Comparison of ENCODE assay signal across 8 cellular contexts in genomic region chr15:55741592-55742497, GRCh38. TPM values are rescaled to one million over a fixed set of nuclear protein-coding genes. Genes with fewer than 3 reads are reported as not detected.
DNase-seq lines count a peak whose midpoint lies in the region; ATAC-seq, FAIRE-seq and TF ChIP-seq lines count a peak whose summit lies in the region.

No MANE protein-coding gene starts in this region.

- H3K27ac ChIP-seq in K562 (ENCODE audit: extremely low read depth, low read depth, low read length) (no peak overlapping the region), tibial artery (peak overlapping the region; percentile 22 to 72)

- H4K20me1 ChIP-seq in K562 (replicated peaks; ENCODE audit: control insufficient read depth, insufficient read depth, low read length): no peaks in the 10 kb centered on the region

- intact Hi-C loops in K562 (cut with micrococcal nuclease) (no loop called here), tibial artery (cut with DNase I; ENCODE audit: low total_unique reads) (no loop called here)

- TF ChIP-seq EP300 in K562 (IDR thresholded peaks at IDR 0.05; ENCODE audit: low read length): no peak

- TF ChIP-seq RAD21 in K562 (CRISPR knock-in tag; conservative IDR thresholded peaks at IDR 0.05 in 1 of 2, IDR thresholded peaks at IDR 0.05 in 1 of 2): no peak

- H3K4me2 ChIP-seq in K562 (ENCODE audit: insufficient read depth, low read length): peak overlapping the region; percentile 40

- H3K36me3 ChIP-seq in K562 (ENCODE audit: control insufficient read depth, insufficient read depth, low read length) (no peaks in the 10 kb centered on the region), tibial artery (no peaks in the 10 kb centered on the region)

- H3K4me1 ChIP-seq in K562 (replicated peaks in 1 of 2; ENCODE audit: control insufficient read depth in 2 of 2, insufficient read depth in 2 of 2, low read length in 2 of 2) (peaks cover 4 to 13% of the 10 kb centered on the region in 2 experiments; a peak in 4 of 5 replicates), tibial artery (peaks cover 0 to 20% (median 12%) of the 10 kb centered on the region in 4 donors)

- 0 out of 2 replicates have a peak overlapping the region, but pooled peaks have one; percentile 61 for H2AFZ ChIP-seq in K562 (ENCODE audit: low read depth, low read length)

- no peak for FAIRE-seq in K562 (lab: Jason Lieb, UNC)

- 14% methylated on average over 40 of the region's 46 CpGs for WGBS in K562 (ENCODE audit: insufficient coverage, low coverage, missing lambda C conversion rate)

- H3K9me3 ChIP-seq in K562 (replicated peaks; ENCODE audit: control insufficient read depth, insufficient read depth, low read depth, low read length) (no peaks in the 10 kb centered on the region), tibial artery (no peaks in the 10 kb centered on the region)

- DNase-seq in ELF-1 (ENCODE audit: low read depth, low spot score) (peak; percentile 70), LoVo (ENCODE audit: low spot score) (peak; percentile 48), K562 (ENCODE audit: extremely low read depth in 1 of 4, low spot score in 3 of 4) (peak in 1 of 4 experiments; percentile 5), kidney glomerular epithelial cell (lab: John Stamatoyannopoulos, UW) (peak; percentile 25), tibial artery (no peak), cerebellar nuclear complex (lab: John Stamatoyannopoulos, UW) (no peak), NCI-H2029 treated with DMSO at 0.1 percent for 48 hours (lab: John Stamatoyannopoulos, UW) (no peak)

- ATAC-seq in K562: no peak
- no peak for ATAC-seq in GM19452 (IDR thresholded peaks at IDR 0.05; ENCODE audit: unreplicated experiment)

- H3K27me3 ChIP-seq in K562 (ENCODE audit: control insufficient read depth in 2 of 2, insufficient read depth in 2 of 2, low read length in 2 of 2): peaks cover 33 to 42% of the 10 kb centered on the region in 2 experiments
- H3K27me3 ChIP-seq in tibial artery: no peaks in the 10 kb centered on the region

- BruUV-seq in K562 (replicated peaks; lab: Mats Ljungman, UMichigan): no TSS peak

- TF ChIP-seq CTCF in K562 (IDR thresholded peaks at IDR 0.05 in 2 of 3, conservative IDR thresholded peaks at IDR 0.05 in 1 of 3; ENCODE audit: insufficient read depth in 2 of 3, low read depth in 1 of 3, low read length in 3 of 3) (no peak), tibial artery (IDR thresholded peaks at IDR 0.05) (no peak)

- no peaks in the 10 kb centered on the region for H3K9me1 ChIP-seq in K562 (ENCODE audit: control insufficient read depth, insufficient read depth, low read length)

- in situ Hi-C loops in K562 (cut with MboI): no loop called here

- POLR2A ChIA-PET in K562 (lab: Yijun Ruan, JAX): no interaction called here

- H3K9ac ChIP-seq in K562 (ENCODE audit: insufficient read depth in 1 of 2, low read depth in 2 of 2, low read length in 2 of 2): peak overlapping the region in 1 of 2 experiments; percentile 77; a peak in 2 of 4 replicates

- no peaks in the 10 kb centered on the region for H3K79me2 ChIP-seq in K562 (ENCODE audit: control insufficient read depth, insufficient read depth, low read length)

- CTCF ChIA-PET in K562 (lab: Yijun Ruan, JAX; ENCODE audit: low intra/inter-chr PET ratio): no interaction called here

- H3K4me3 ChIP-seq in K562 (peak overlapping the region; percentile 32; the same call in 1 of the 2 replicates), tibial artery (peak overlapping the region; percentile 67 to 94)

- TF ChIP-seq POLR2A in K562 (conservative IDR thresholded peaks at IDR 0.05): no peak

TF ChIP-seq in K562, 482 proteins besides CTCF, POLR2A, EP300 and RAD21 (continues in another document):
- TF ChIP-seq MITF (IDR thresholded peaks at IDR 0.05) (no peak), EZH2 (IDR thresholded peaks at IDR 0.05; ENCODE audit: borderline replicate concordance, low read depth, low read length) (0 out of 2 replicates have a peak, but pooled peaks have one; percentile 46), TSC22D4 (tag; IDR thresholded peaks at IDR 0.05) (no peak), BCOR (IDR thresholded peaks at IDR 0.05) (no peak), ZNF140 (CRISPR knock-in tag; IDR thresholded peaks at IDR 0.05) (no peak), WHSC1 (IDR thresholded peaks at IDR 0.05; ENCODE audit: low read length) (no peak), ZNF12 (CRISPR knock-in tag; IDR thresholded peaks at IDR 0.05) (no peak), NCOA6 (IDR thresholded peaks at IDR 0.05) (no peak), TARDBP (IDR thresholded peaks at IDR 0.05) (no peak), RNF2 (IDR thresholded peaks at IDR 0.05) (peak; percentile 25; the same call in 1 of the 2 replicates), CBX8 (IDR thresholded peaks at IDR 0.05; ENCODE audit: borderline replicate concordance, extremely low read depth, low read depth, low read length, poor library complexity, severe bottlenecking) (no peak), GATA2 (CRISPR knock-in tag; IDR thresholded peaks at IDR 0.05) (no peak), ZNF239 (CRISPR knock-in tag; IDR thresholded peaks at IDR 0.05) (no peak), SLC30A9 (CRISPR knock-in tag; IDR thresholded peaks at IDR 0.05) (no peak)
- TF ChIP-seq, protein P1, sequence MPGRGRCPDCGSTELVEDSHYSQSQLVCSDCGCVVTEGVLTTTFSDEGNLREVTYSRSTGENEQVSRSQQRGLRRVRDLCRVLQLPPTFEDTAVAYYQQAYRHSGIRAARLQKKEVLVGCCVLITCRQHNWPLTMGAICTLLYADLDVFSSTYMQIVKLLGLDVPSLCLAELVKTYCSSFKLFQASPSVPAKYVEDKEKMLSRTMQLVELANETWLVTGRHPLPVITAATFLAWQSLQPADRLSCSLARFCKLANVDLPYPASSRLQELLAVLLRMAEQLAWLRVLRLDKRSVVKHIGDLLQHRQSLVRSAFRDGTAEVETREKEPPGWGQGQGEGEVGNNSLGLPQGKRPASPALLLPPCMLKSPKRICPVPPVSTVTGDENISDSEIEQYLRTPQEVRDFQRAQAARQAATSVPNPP (IDR thresholded peaks at IDR 0.05; ENCODE audit: borderline replicate concordance, insufficient read depth, insufficient read length): no peak
- TF ChIP-seq, protein P2, sequence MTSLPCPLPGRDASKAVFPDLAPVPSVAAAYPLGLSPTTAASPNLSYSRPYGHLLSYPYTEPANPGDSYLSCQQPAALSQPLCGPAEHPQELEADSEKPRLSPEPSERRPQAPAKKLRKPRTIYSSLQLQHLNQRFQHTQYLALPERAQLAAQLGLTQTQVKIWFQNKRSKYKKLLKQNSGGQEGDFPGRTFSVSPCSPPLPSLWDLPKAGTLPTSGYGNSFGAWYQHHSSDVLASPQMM (CRISPR knock-in tag; IDR thresholded peaks at IDR 0.05): no peak
- TF ChIP-seq, protein P3, sequence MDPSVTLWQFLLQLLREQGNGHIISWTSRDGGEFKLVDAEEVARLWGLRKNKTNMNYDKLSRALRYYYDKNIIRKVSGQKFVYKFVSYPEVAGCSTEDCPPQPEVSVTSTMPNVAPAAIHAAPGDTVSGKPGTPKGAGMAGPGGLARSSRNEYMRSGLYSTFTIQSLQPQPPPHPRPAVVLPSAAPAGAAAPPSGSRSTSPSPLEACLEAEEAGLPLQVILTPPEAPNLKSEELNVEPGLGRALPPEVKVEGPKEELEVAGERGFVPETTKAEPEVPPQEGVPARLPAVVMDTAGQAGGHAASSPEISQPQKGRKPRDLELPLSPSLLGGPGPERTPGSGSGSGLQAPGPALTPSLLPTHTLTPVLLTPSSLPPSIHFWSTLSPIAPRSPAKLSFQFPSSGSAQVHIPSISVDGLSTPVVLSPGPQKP (CRISPR knock-in tag; IDR thresholded peaks at IDR 0.05): no peak
- TF ChIP-seq, protein P4, sequence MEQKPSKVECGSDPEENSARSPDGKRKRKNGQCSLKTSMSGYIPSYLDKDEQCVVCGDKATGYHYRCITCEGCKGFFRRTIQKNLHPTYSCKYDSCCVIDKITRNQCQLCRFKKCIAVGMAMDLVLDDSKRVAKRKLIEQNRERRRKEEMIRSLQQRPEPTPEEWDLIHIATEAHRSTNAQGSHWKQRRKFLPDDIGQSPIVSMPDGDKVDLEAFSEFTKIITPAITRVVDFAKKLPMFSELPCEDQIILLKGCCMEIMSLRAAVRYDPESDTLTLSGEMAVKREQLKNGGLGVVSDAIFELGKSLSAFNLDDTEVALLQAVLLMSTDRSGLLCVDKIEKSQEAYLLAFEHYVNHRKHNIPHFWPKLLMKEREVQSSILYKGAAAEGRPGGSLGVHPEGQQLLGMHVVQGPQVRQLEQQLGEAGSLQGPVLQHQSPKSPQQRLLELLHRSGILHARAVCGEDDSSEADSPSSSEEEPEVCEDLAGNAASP (IDR thresholded peaks at IDR 0.05): no peak

RNA-seq across cellular contexts. Expression of gene PRTG, which starts 1.1 kb away (rescaled TPM):
- total RNA-seq in K562 (2011; cell fraction: chromatin; rRNA removed; ENCODE audit: low replicate concordance): 0.09 and 0.19 TPM in 2 replicates
- total RNA-seq in K562 (2011; cell fraction: nucleolus; rRNA removed): under 0.01 and 0.13 TPM in 2 replicates
- 0.08 and 0.51 TPM in 2 replicates for total RNA-seq in K562 (2011; cell fraction: nucleoplasm; rRNA removed)
- total RNA-seq in K562 (2014; rRNA removed): 0.05 and 0.08 TPM in 2 replicates
- total RNA-seq in K562 (2014; rRNA removed; fragmentation: Illumina TruSeq; extraction: Trizol): 0.03 and 0.07 TPM in 2 replicates
- under 0.01 TPM in 2 replicates for total RNA-seq in K562 (2015; rRNA removed; fragmentation: Illumina TruSeq; extraction: Trizol)
- 0.09 and 0.18 TPM in 2 replicates for total RNA-seq in K562 (2021)
- polyA plus RNA-seq in K562 (2011; rRNA removed): 0.09 and 0.14 TPM in 2 replicates
- polyA plus RNA-seq in K562 (2011; cell fraction: cytosol; rRNA removed): 0.03 and 0.04 TPM in 2 replicates
- polyA plus RNA-seq in K562 (2011; cell fraction: nucleus; rRNA removed): 0.07 and 0.10 TPM in 2 replicates
- polyA plus RNA-seq in K562 (2012): 0.01 and 0.06 TPM in 2 replicates
- polyA plus RNA-seq in K562 (2014; fragmentation: Illumina TruSeq; extraction: Trizol): 0.03 and 0.07 TPM in 2 replicates
- under 1 TPM in 1 of 2 experiments, not detected in 1; 0.03 TPM for polyA plus RNA-seq in K562 (2014; fragmentation: Nextera tagmentation; extraction: Ambion mirVana)
- 0.01 TPM in 2 replicates for polyA plus RNA-seq in K562 (2014; rRNA removed)
- polyA minus RNA-seq in K562 (2011; rRNA and poly(A)+ RNA removed): 0.11 and 0.12 TPM in 2 replicates
- not detected in 2 replicates for polyA minus RNA-seq in K562 (2011; cell fraction: cytosol; rRNA and poly(A)+ RNA removed)
- under 0.01 TPM in 1 of 2 replicates, not detected in the other for polyA minus RNA-seq in K562 (2011; cell fraction: nucleus; rRNA and poly(A)+ RNA removed)

Comparison
In these comparisons a context has a peak if more than half of its experiments do, and no peak if none do; other contexts are left out.
1. DNase-seq: peak in ELF-1 (single experiment), LoVo (single experiment) and kidney glomerular epithelial cell (single experiment); none in tibial artery (0 of 2), cerebellar nuclear complex (0 of 2) and NCI-H2029 treated with DMSO at 0.1 percent for 48 hours (single experiment).